Comparison of ENCODE assay signal across 1 cellular context in the genomic region with DNA sequence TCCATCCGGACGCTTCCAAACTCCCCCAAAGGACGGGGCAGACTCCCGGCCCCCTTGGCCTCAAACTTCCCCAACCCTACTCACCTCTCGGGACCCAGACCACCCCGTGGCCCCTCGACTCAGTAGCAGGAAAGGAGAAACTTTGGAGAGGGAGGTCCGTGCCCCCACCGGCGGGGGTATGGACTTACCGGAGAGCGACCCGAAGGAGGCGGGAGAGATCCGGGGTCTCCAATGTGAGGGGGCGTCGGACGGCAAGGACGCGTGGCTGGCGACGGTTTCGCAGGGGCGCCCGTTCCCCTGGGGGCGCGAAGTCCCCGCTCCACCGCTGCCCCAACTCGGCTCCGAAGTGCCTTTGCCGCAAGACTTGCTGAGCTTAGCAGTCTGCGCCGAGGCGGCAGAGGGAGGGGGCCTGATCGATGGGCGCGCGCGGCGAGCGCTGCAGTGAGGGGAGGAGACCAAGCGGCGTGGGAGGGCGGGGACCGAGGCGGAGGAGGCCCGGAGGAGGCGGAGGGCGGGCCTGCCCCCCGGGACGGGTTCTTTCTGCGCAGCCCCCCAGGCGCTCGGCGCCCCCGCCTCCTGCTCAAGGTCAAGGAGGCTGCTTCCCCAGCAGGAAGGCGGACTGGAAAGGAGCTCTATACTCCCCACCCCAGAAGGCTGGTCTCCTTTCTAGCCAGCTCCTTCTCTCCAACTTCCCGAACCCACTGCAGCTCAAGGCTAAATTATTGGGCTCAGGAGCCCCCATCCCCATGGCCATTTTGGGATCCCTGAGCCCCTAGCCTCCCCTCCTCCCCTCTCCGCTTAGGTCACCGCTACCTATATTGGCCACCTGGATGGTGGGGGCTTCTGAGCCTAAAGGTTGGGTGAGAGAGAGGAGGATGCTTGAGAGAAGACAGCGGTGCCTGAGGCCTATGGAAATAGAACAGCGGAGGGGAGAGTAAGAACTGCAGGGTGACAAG.
TF ChIP-seq lines count a peak whose summit lies in the region.

A gene (minus strand): TSS at position 385 of the 956 bp plus-strand sequence. CDS start 104,682 bp downstream, outside the sequence.

TF ChIP-seq in HEK293, 187 proteins besides CTCF, POLR2A, EP300 and RAD21 (continued from another document):
- peak; percentile 57; the same call in 1 of the 2 replicates for TF ChIP-seq ZNF777 (tag by site-specific recombination; IDR thresholded peaks at IDR 0.05; ENCODE audit: borderline replicate concordance)
- TF ChIP-seq ZNF174 (tag by site-specific recombination; IDR thresholded peaks at IDR 0.05) = no peak
- TF ChIP-seq ZNF521 (tag by site-specific recombination; IDR thresholded peaks at IDR 0.05) = no peak
- no peak for TF ChIP-seq ZFP3 (tag by site-specific recombination; IDR thresholded peaks at IDR 0.05; ENCODE audit: low read depth)
- TF ChIP-seq, protein P1, sequence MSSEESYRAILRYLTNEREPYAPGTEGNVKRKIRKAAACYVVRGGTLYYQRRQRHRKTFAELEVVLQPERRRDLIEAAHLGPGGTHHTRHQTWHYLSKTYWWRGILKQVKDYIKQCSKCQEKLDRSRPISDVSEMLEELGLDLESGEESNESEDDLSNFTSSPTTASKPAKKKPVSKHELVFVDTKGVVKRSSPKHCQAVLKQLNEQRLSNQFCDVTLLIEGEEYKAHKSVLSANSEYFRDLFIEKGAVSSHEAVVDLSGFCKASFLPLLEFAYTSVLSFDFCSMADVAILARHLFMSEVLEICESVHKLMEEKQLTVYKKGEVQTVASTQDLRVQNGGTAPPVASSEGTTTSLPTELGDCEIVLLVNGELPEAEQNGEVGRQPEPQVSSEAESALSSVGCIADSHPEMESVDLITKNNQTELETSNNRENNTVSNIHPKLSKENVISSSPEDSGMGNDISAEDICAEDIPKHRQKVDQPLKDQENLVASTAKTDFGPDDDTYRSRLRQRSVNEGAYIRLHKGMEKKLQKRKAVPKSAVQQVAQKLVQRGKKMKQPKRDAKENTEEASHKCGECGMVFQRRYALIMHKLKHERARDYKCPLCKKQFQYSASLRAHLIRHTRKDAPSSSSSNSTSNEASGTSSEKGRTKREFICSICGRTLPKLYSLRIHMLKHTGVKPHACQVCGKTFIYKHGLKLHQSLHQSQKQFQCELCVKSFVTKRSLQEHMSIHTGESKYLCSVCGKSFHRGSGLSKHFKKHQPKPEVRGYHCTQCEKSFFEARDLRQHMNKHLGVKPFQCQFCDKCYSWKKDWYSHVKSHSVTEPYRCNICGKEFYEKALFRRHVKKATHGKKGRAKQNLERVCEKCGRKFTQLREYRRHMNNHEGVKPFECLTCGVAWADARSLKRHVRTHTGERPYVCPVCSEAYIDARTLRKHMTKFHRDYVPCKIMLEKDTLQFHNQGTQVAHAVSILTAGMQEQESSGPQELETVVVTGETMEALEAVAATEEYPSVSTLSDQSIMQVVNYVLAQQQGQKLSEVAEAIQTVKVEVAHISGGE (tag by site-specific recombination; conservative IDR thresholded peaks at IDR 0.05; ENCODE audit: low read depth) = no peak
- TF ChIP-seq, protein P2, sequence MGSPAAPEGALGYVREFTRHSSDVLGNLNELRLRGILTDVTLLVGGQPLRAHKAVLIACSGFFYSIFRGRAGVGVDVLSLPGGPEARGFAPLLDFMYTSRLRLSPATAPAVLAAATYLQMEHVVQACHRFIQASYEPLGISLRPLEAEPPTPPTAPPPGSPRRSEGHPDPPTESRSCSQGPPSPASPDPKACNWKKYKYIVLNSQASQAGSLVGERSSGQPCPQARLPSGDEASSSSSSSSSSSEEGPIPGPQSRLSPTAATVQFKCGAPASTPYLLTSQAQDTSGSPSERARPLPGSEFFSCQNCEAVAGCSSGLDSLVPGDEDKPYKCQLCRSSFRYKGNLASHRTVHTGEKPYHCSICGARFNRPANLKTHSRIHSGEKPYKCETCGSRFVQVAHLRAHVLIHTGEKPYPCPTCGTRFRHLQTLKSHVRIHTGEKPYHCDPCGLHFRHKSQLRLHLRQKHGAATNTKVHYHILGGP (tag by site-specific recombination; IDR thresholded peaks at IDR 0.05) = no peak
- TF ChIP-seq ZNF302 (tag by site-specific recombination; IDR thresholded peaks at IDR 0.05; ENCODE audit: low read depth) = no peak
- TF ChIP-seq ZNF544 (tag by site-specific recombination; IDR thresholded peaks at IDR 0.05) = no peak
- TF ChIP-seq ZNF157 (tag by site-specific recombination; IDR thresholded peaks at IDR 0.05) = no peak
- TF ChIP-seq ZNF785 (tag by site-specific recombination; IDR thresholded peaks at IDR 0.05) = no peak
- no peak for TF ChIP-seq ZNF701 (tag by site-specific recombination; IDR thresholded peaks at IDR 0.05)
- TF ChIP-seq, protein P3, sequence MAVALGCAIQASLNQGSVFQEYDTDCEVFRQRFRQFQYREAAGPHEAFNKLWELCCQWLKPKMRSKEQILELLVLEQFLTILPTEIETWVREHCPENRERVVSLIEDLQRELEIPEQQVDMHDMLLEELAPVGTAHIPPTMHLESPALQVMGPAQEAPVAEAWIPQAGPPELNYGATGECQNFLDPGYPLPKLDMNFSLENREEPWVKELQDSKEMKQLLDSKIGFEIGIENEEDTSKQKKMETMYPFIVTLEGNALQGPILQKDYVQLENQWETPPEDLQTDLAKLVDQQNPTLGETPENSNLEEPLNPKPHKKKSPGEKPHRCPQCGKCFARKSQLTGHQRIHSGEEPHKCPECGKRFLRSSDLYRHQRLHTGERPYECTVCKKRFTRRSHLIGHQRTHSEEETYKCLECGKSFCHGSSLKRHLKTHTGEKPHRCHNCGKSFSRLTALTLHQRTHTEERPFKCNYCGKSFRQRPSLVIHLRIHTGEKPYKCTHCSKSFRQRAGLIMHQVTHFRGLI (tag by site-specific recombination; IDR thresholded peaks at IDR 0.05) = no peak
- no peak for TF ChIP-seq ZNF658 (tag by site-specific recombination; IDR thresholded peaks at IDR 0.05)
- TF ChIP-seq SETDB1 (IDR thresholded peaks at IDR 0.05; ENCODE audit: insufficient read length, low read length) = no peak
- TF ChIP-seq ZNF600 (tag by site-specific recombination; IDR thresholded peaks at IDR 0.05) = peak; percentile 72
- TF ChIP-seq ZNF548 (tag by site-specific recombination; IDR thresholded peaks at IDR 0.05) = no peak
- no peak for TF ChIP-seq ZNF19 (tag by site-specific recombination; IDR thresholded peaks at IDR 0.05; ENCODE audit: low read depth)
- no peak for TF ChIP-seq ZSCAN16 (tag by site-specific recombination; IDR thresholded peaks at IDR 0.05)
- TF ChIP-seq OVOL3 (tag by site-specific recombination; IDR thresholded peaks at IDR 0.05) = no peak
- no peak for TF ChIP-seq ZNF404 (tag by site-specific recombination; IDR thresholded peaks at IDR 0.05)
- TF ChIP-seq ZBTB21 (tag by site-specific recombination; IDR thresholded peaks at IDR 0.05) = no peak
- TF ChIP-seq ZNF677 (tag by site-specific recombination; IDR thresholded peaks at IDR 0.05) = no peak
- no peak for TF ChIP-seq ZNF768 (tag by site-specific recombination; IDR thresholded peaks at IDR 0.05)
